In the genomic region with DNA sequence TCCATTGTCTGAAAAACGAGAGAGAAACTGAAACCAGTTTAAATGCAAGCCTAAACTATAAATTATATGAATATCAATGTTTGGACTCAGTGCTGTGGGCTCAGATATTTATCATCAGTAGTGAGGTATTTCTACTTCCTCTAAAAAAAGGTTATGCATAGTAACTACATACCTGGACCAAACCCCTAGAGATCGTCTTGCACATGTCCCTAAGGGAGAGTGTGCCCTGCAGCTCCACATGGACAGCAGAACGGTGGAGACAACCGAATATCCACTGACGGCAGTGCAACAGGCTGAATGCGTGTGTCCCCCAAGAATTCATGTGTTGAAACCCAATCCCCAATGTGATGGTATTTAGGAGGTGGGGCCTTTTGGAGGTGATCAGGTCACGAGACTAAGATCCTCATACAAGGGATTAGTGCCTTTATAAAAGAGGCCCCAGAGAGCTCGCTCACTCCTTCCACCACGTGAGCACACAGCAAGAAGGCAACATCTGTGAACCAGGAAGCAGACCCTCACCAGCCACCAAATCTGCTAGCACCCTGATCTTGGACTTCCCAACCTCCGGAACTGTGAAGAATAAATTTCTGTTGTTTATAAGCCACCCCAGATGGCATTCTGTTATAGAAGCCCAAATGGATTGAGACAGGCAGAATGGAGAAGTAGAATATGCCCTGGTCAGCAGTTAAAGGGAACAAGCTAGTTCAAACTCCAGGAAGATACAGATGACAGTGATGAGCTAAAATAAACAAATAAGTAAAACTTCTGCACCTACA, we compare ENCODE assay signal across 1 cellular context.
TF ChIP-seq lines count a peak whose summit lies in the region.

No MANE protein-coding gene starts in this region.

TF ChIP-seq in IMR-90, 13 proteins besides CTCF, POLR2A, EP300 and RAD21:
- peak; percentile 47 for TF ChIP-seq MAFK (IDR thresholded peaks at IDR 0.05; ENCODE audit: low read depth, low read length)
- no peak for TF ChIP-seq MAZ (IDR thresholded peaks at IDR 0.05; ENCODE audit: borderline replicate concordance, low read depth, low read length)
- TF ChIP-seq FOS (IDR thresholded peaks at IDR 0.05; ENCODE audit: low read depth, low read length) = no peak
- no peak for TF ChIP-seq BHLHE40 (IDR thresholded peaks at IDR 0.05; ENCODE audit: low read depth, low read length)
- TF ChIP-seq SMC3 (IDR thresholded peaks at IDR 0.05; ENCODE audit: low read depth, low read length) = no peak
- no peak for TF ChIP-seq RFX5 (IDR thresholded peaks at IDR 0.05; ENCODE audit: low read depth, low read length)
- TF ChIP-seq, protein P1, sequence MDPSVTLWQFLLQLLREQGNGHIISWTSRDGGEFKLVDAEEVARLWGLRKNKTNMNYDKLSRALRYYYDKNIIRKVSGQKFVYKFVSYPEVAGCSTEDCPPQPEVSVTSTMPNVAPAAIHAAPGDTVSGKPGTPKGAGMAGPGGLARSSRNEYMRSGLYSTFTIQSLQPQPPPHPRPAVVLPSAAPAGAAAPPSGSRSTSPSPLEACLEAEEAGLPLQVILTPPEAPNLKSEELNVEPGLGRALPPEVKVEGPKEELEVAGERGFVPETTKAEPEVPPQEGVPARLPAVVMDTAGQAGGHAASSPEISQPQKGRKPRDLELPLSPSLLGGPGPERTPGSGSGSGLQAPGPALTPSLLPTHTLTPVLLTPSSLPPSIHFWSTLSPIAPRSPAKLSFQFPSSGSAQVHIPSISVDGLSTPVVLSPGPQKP (IDR thresholded peaks at IDR 0.05; ENCODE audit: borderline replicate concordance, low read depth, low read length) = no peak
